In genomic region chr13:83992566-83993358, GRCh38 we compare ENCODE assay signal across 23 cellular contexts.
DNase-seq lines count a peak whose midpoint lies in the region; ATAC-seq and TF ChIP-seq lines count a peak whose summit lies in the region.
"Had no signal": no experiment of that assay in that cellular context is flagged by ENCODE, and none has a peak within 500 bp of the region (broad histone marks: within the 10 kb centered on the region; RNA-seq: fewer than 3 reads in every experiment).

No MANE protein-coding gene starts in this region.

- no peaks in the 10 kb centered on the region for H3K27me3 Mint-ChIP-seq in HFFc6 (ENCODE audit: insufficient read depth)

- H3K27ac ChIP-seq in mesenchymal stem cell (ENCODE audit: low read length, poor library complexity, severe bottlenecking), result no peak overlapping the region
- H3K27ac ChIP-seq: HL-60, PC-9, SJSA1 had no signal

- H3K36me3 ChIP-seq in mesenchymal stem cell (ENCODE audit: control insufficient read depth in 1 of 2, insufficient read depth in 2 of 2, low read depth in 1 of 2, low read length in 2 of 2), result no peaks in the 10 kb centered on the region
- H3K36me3 ChIP-seq: MG63, SJSA1 had no signal

- H3K4me1 ChIP-seq in mesenchymal stem cell (ENCODE audit: control insufficient read depth, insufficient read depth, low read depth, low read length), result no peaks in the 10 kb centered on the region
- H3K4me1 ChIP-seq: SJSA1 had no signal

- no peak overlapping the region for H2BK15ac ChIP-seq in mesenchymal stem cell (ENCODE audit: low read depth, poor library complexity, severe bottlenecking)

- H2BK12ac ChIP-seq in mesenchymal stem cell (ENCODE audit: low read length in 2 of 2), result no peak overlapping the region

- no peak overlapping the region for H2AK5ac ChIP-seq in mesenchymal stem cell (ENCODE audit: low read length, severe bottlenecking)

- H3K36me3 Mint-ChIP-seq in HFFc6 (ENCODE audit: low read depth), result peaks cover 19% of the 10 kb centered on the region
- H3K36me3 Mint-ChIP-seq: CD14-positive monocyte had no signal

- TF ChIP-seq CTCF in GM12865 (IDR thresholded peaks at IDR 0.05; ENCODE audit: insufficient read depth, low read depth, low read length, missing control alignments) (no peak), HFFc6 (IDR thresholded peaks at IDR 0.05) (no peak)

- no peak overlapping the region for H3K18ac ChIP-seq in mesenchymal stem cell (ENCODE audit: low read depth in 1 of 2, low read length in 2 of 2)

- peak overlapping the region; percentile 84 for H3K4me3 Mint-ChIP-seq in HFFc6
- H3K4me3 Mint-ChIP-seq: CD14-positive monocyte had no signal

- no peak overlapping the region for H3K4ac ChIP-seq in mesenchymal stem cell (ENCODE audit: low read depth in 1 of 2, low read length in 2 of 2)

- H4K91ac ChIP-seq in mesenchymal stem cell (ENCODE audit: low read length), result no peak overlapping the region

- H2BK5ac ChIP-seq in mesenchymal stem cell (ENCODE audit: low read depth, low read length, poor library complexity, severe bottlenecking), result no peak overlapping the region

- peak; percentile 71 for DNase-seq in GM12865 (ENCODE audit: low read depth)
- no peak for DNase-seq in HFFc6
- peak; percentile 42 for DNase-seq in OCI-M1 (lab: John Stamatoyannopoulos, UW)
- no peak for DNase-seq in mesenchymal stem cell
- DNase-seq in NCI-H510A (lab: John Stamatoyannopoulos, UW), result no peak
- no peak for DNase-seq in amniotic stem cell (lab: John Stamatoyannopoulos, UW)
- no peak for DNase-seq in activated naive CD4-positive, alpha-beta T cell (lab: John Stamatoyannopoulos, UW)
- DNase-seq: IMR-90, Kasumi-1, MG63, NCI-H1092, NCI-H1436 treated with DMSO at 0.1 percent for 48 hours, NCI-H2029 treated with DMSO at 0.1 percent for 48 hours, NCI-H2171 treated with DMSO at 0.1 percent for 48 hours, NCI-H446 treated with DMSO at 0.1 percent for 48 hours, NCI-H774, PC-9, SW 1271, T-helper 2 cell had no signal

- WGBS in mesenchymal stem cell, result 87% methylated on average over 7 of the region's 13 CpGs

- H2BK120ac ChIP-seq in mesenchymal stem cell (ENCODE audit: low read depth, low read length), result no peak overlapping the region

- peak overlapping the region; percentile 43 for H3K4me3 ChIP-seq in GM12865 (ENCODE audit: low read depth, low read length)
- no peak overlapping the region for H3K4me3 ChIP-seq in mesenchymal stem cell (ENCODE audit: insufficient read depth in 1 of 2, low read depth in 1 of 2, low read length in 2 of 2)
- H3K4me3 ChIP-seq: MG63, PC-9, SJSA1 had no signal

- peak overlapping the region; percentile 78; the same call in 1 of the 2 replicates for H3K27ac Mint-ChIP-seq in HFFc6
- H3K27ac Mint-ChIP-seq: CD14-positive monocyte had no signal

- H3K27me3 ChIP-seq in mesenchymal stem cell (ENCODE audit: control insufficient read depth in 1 of 2, insufficient read depth in 1 of 2, low read length in 2 of 2), result no peaks in the 10 kb centered on the region
- H3K27me3 ChIP-seq: MG63, SJSA1 had no signal

- peak overlapping the region; percentile 22 for H3K4me2 ChIP-seq in mesenchymal stem cell (ENCODE audit: low read length, poor library complexity, severe bottlenecking)
- H3K4me2 ChIP-seq: PC-9 had no signal

- no peaks in the 10 kb centered on the region for H3K9me3 ChIP-seq in mesenchymal stem cell (ENCODE audit: control insufficient read depth, low read length)
- H3K9me3 ChIP-seq: MG63 had no signal

- H2AFZ ChIP-seq in mesenchymal stem cell (ENCODE audit: low read depth, low read length), result no peak overlapping the region
- H2AFZ ChIP-seq: PC-9 had no signal

- H3K9me3 Mint-ChIP-seq in HFFc6, result no peaks in the 10 kb centered on the region; the same call in 1 of the 2 replicates

- H3K23ac ChIP-seq in mesenchymal stem cell (ENCODE audit: low read length in 2 of 2), result no peak overlapping the region

- H3K14ac ChIP-seq in mesenchymal stem cell (ENCODE audit: low read length in 2 of 2), result no peak overlapping the region

- peaks cover 66% of the 10 kb centered on the region for H3K4me1 Mint-ChIP-seq in HFFc6 (ENCODE audit: low read depth)
- H3K4me1 Mint-ChIP-seq: CD14-positive monocyte had no signal

- no peak overlapping the region for H4K8ac ChIP-seq in mesenchymal stem cell (ENCODE audit: low read length)

- no peak for ATAC-seq in GM19395 (IDR thresholded peaks at IDR 0.05; ENCODE audit: unreplicated experiment)

- no peaks in the 10 kb centered on the region for H3K79me1 ChIP-seq in mesenchymal stem cell (replicated peaks; ENCODE audit: low read length, poor library complexity, severe bottlenecking)

- H3K9ac ChIP-seq in mesenchymal stem cell (ENCODE audit: low read length), result no peak overlapping the region

Comparison
In these comparisons a context has a peak if more than half of its experiments do, and no peak if none do; other contexts are left out.
1. DNase-seq: peak in GM12865 (single experiment) and OCI-M1 (single experiment); none in HFFc6 (single experiment), mesenchymal stem cell (single experiment), NCI-H510A (single experiment), amniotic stem cell (single experiment) and activated naive CD4-positive, alpha-beta T cell (0 of 4).